8 cellular contexts compared by ENCODE assay signal in genomic region chr2:231708773-231709635, GRCh38. TPM values are rescaled to one million over a fixed set of nuclear protein-coding genes. Genes with fewer than 3 reads are reported as not detected.
DNase-seq lines count a peak whose midpoint lies in the region; ATAC-seq and TF ChIP-seq lines count a peak whose summit lies in the region.

No MANE protein-coding gene starts in this region.

- no peaks in the 10 kb centered on the region for H3K27me3 ChIP-seq in gastroesophageal sphincter
- H3K27me3 ChIP-seq in psoas muscle (ENCODE audit: insufficient read depth in 3 of 3, low read length in 2 of 3): no peaks in the 10 kb centered on the region

- POLR2A ChIA-PET in HEK293T (lab: Yijun Ruan, JAX): interaction anchor here (0.8 to 11.5 kb wide), 14 partner anchors 9 to 244 kb away, joined by 3 to 186 read pairs (median 6); partner anchors contain the start of genes NCL and PDE6D

- H3K27ac ChIP-seq in gastroesophageal sphincter (peak overlapping the region; percentile 93 to 100 (median 100)), psoas muscle (peak overlapping the region; percentile 97)

- peak; percentile 55 to 68 for TF ChIP-seq POLR2A in gastroesophageal sphincter (IDR thresholded peaks at IDR 0.05)

- TF ChIP-seq EP300 in gastroesophageal sphincter (IDR thresholded peaks at IDR 0.05): no peak

- peaks cover 0 to 71% (median 26%) of the 10 kb centered on the region in 3 donors for H3K4me1 ChIP-seq in gastroesophageal sphincter
- peaks cover 24% of the 10 kb centered on the region for H3K4me1 ChIP-seq in psoas muscle

- H3K9me3 ChIP-seq in gastroesophageal sphincter: no peaks in the 10 kb centered on the region
- H3K9me3 ChIP-seq in psoas muscle: no peaks in the 10 kb centered on the region

- peak; percentile 31 for DNase-seq in EL
- DNase-seq in NCI-H69 (lab: John Stamatoyannopoulos, UW): peak; percentile 73
- peak; percentile 37 for DNase-seq in activated effector memory CD4-positive, alpha-beta T cell treated with Interleukin-2 at 50 U/mL for 16 hours
- peak; percentile 70 to 77 for DNase-seq in psoas muscle
- DNase-seq in HEK293T (ENCODE audit: extremely low spot score): no peak

- intact Hi-C loops in psoas muscle (cut with DNase I): no loop called here

- H3K4me3 ChIP-seq in gastroesophageal sphincter: peak overlapping the region; percentile 70 to 99
- peak overlapping the region; percentile 89 for H3K4me3 ChIP-seq in psoas muscle

- ATAC-seq in gastroesophageal sphincter (no peak), psoas muscle (peak in 1 of 4 donors; percentile 0), HG02981 (IDR thresholded peaks at IDR 0.05; ENCODE audit: unreplicated experiment) (no peak), GM21381 (IDR thresholded peaks at IDR 0.05; ENCODE audit: unreplicated experiment) (no peak)

- H3K36me3 ChIP-seq in gastroesophageal sphincter: peaks cover 0 to 26% of the 10 kb centered on the region in 2 donors
- H3K36me3 ChIP-seq in psoas muscle (ENCODE audit: insufficient read depth in 1 of 2, low read depth in 1 of 2): peaks cover 0 to 25% of the 10 kb centered on the region in 2 donors

- CTCF ChIA-PET in HEK293T (lab: Yijun Ruan, JAX): interaction anchor here (0.9 to 2.3 kb wide), 6 partner anchors 22 to 123 kb away, joined by 3 to 5 read pairs (median 4); no protein-coding TSS in a partner anchor

- WGBS in gastroesophageal sphincter (ENCODE audit: low coverage in 1 of 2), 2 donors: 4% methylated on average over 5 of the region's 118 CpGs; no CpG with 5 or more reads in 1 of the 2 donors
- WGBS in psoas muscle, 3 donors: 0% methylated on average over 99 to 118 of the region's 118 CpGs

- peak in 3 of 4 experiments; percentile 19 to 45 (median 25) for TF ChIP-seq CTCF in gastroesophageal sphincter (IDR thresholded peaks at IDR 0.05)
- no peak for TF ChIP-seq CTCF in psoas muscle (IDR thresholded peaks at IDR 0.05)

TF ChIP-seq in HEK293T, 16 proteins besides CTCF, POLR2A, EP300 and RAD21:
- TF ChIP-seq SUZ12 (IDR thresholded peaks at IDR 0.05) (no peak), FOXM1 (IDR thresholded peaks at IDR 0.05; ENCODE audit: borderline replicate concordance) (no peak), HDGF (IDR thresholded peaks at IDR 0.05; ENCODE audit: borderline replicate concordance) (no peak), L3MBTL2 (conservative IDR thresholded peaks at IDR 0.05) (no peak), CTBP1 (IDR thresholded peaks at IDR 0.05; ENCODE audit: borderline replicate concordance) (no peak), ARNT (IDR thresholded peaks at IDR 0.05) (no peak), NFRKB (IDR thresholded peaks at IDR 0.05) (no peak), TARDBP (IDR thresholded peaks at IDR 0.05) (no peak)

RNA-seq across cellular contexts. Expression of gene PTMA, which starts 0.7 kb away (rescaled TPM):
- total RNA-seq in gastroesophageal sphincter (100 to 1,000 TPM; 683 to 866 (median 805) TPM), psoas muscle (100 to 1,000 TPM; 124 to 263 (median 168) TPM)
- polyA plus RNA-seq in psoas muscle: 100 to 1,000 TPM; 210 to 347 (median 274) TPM
